ENCODE assay signal across 14 cellular contexts in genomic region chr6:21115111-21115510, GRCh38.
DNase-seq lines count a peak whose midpoint lies in the region; FAIRE-seq and TF ChIP-seq lines count a peak whose summit lies in the region.
"Had no signal": no experiment of that assay in that cellular context is flagged by ENCODE, and none has a peak within 500 bp of the region (broad histone marks: within the 10 kb centered on the region; RNA-seq: fewer than 3 reads in every experiment).

No MANE protein-coding gene starts in this region.

- no peaks in the 10 kb centered on the region for H3K79me1 ChIP-seq in mesenchymal stem cell (replicated peaks; ENCODE audit: low read length, poor library complexity, severe bottlenecking)

- no peak for FAIRE-seq in astrocyte (lab: Jason Lieb, UNC)
- no peak for FAIRE-seq in H54 (lab: Jason Lieb, UNC)

- H3K27ac Mint-ChIP-seq in astrocyte (ENCODE audit: unreplicated experiment), result no peak overlapping the region
- H3K27ac Mint-ChIP-seq: activated T-cell treated with anti-CD3 and anti-CD28 coated beads, Interleukin-2, amount 50 U/mL, for 24 hours had no signal

- TF ChIP-seq POLR2A in H54 (IDR thresholded peaks at IDR 0.05; ENCODE audit: low read depth, low read length), result no peak

- no peaks in the 10 kb centered on the region for H3K36me3 Mint-ChIP-seq in astrocyte (ENCODE audit: low read depth, unreplicated experiment)

- H3K27me3 Mint-ChIP-seq in astrocyte (ENCODE audit: low read depth, unreplicated experiment), result no peaks in the 10 kb centered on the region
- H3K27me3 Mint-ChIP-seq: activated T-cell treated with anti-CD3 and anti-CD28 coated beads, Interleukin-2, amount 50 U/mL, for 24 hours had no signal

- H2AFZ ChIP-seq in astrocyte (ENCODE audit: low read depth, low read length) (no peak overlapping the region), mesenchymal stem cell (ENCODE audit: low read depth, low read length) (no peak overlapping the region)

- H3K4me3 Mint-ChIP-seq in astrocyte (ENCODE audit: unreplicated experiment), result no peak overlapping the region
- H3K4me3 Mint-ChIP-seq: activated T-cell treated with anti-CD3 and anti-CD28 coated beads, Interleukin-2, amount 50 U/mL, for 24 hours; CD14-positive monocyte had no signal

- H4K8ac ChIP-seq in mesenchymal stem cell (ENCODE audit: low read length), result no peak overlapping the region

- no peak overlapping the region for H3K18ac ChIP-seq in mesenchymal stem cell (ENCODE audit: low read depth in 1 of 2, low read length in 2 of 2)

- no peak overlapping the region for H2BK15ac ChIP-seq in mesenchymal stem cell (ENCODE audit: low read depth, poor library complexity, severe bottlenecking)

- H3K9ac ChIP-seq in astrocyte (ENCODE audit: low read length) (no peak overlapping the region), mesenchymal stem cell (ENCODE audit: low read length) (no peak overlapping the region)

- no peak for TF ChIP-seq CTCF in astrocyte (IDR thresholded peaks at IDR 0.05; ENCODE audit: insufficient read depth, low read depth, low read length)

- H4K91ac ChIP-seq in mesenchymal stem cell (ENCODE audit: low read length), result no peak overlapping the region

- H3K4me1 ChIP-seq in astrocyte (ENCODE audit: insufficient read depth, low read length) (peaks cover 10% of the 10 kb centered on the region), mesenchymal stem cell (ENCODE audit: control insufficient read depth, insufficient read depth, low read depth, low read length) (no peaks in the 10 kb centered on the region)

- H2AK5ac ChIP-seq in mesenchymal stem cell (ENCODE audit: low read length, severe bottlenecking), result no peak overlapping the region

- H3K4me2 ChIP-seq in astrocyte (ENCODE audit: low read length) (peak overlapping the region; percentile 0), mesenchymal stem cell (ENCODE audit: low read length, poor library complexity, severe bottlenecking) (no peak overlapping the region)

- H3K27me3 ChIP-seq in astrocyte (ENCODE audit: insufficient read depth, low read length) (no peaks in the 10 kb centered on the region), mesenchymal stem cell (ENCODE audit: control insufficient read depth in 1 of 2, insufficient read depth in 1 of 2, low read length in 2 of 2) (no peaks in the 10 kb centered on the region)
- H3K27me3 ChIP-seq: breast epithelium had no signal

- H3K27ac ChIP-seq in astrocyte (ENCODE audit: low read depth, low read length) (no peak overlapping the region), mesenchymal stem cell (ENCODE audit: low read length, poor library complexity, severe bottlenecking) (no peak overlapping the region)
- H3K27ac ChIP-seq: breast epithelium, thoracic aorta had no signal

- H4K20me1 ChIP-seq in astrocyte (ENCODE audit: insufficient read depth, low read length), result no peaks in the 10 kb centered on the region

- H3K4me1 Mint-ChIP-seq in astrocyte (ENCODE audit: low read depth, unreplicated experiment), result peaks cover 15% of the 10 kb centered on the region

- H2BK5ac ChIP-seq in mesenchymal stem cell (ENCODE audit: low read depth, low read length, poor library complexity, severe bottlenecking), result no peak overlapping the region

- H3K14ac ChIP-seq in mesenchymal stem cell (ENCODE audit: low read length in 2 of 2), result no peak overlapping the region

- no peaks in the 10 kb centered on the region for H3K79me2 ChIP-seq in astrocyte (ENCODE audit: insufficient read depth, low read length)

- DNase-seq in DMS153 treated with DMSO at 0.1 percent for 48 hours (lab: John Stamatoyannopoulos, UW; ENCODE audit: unreplicated experiment) (peak; percentile 86), NCI-H187 treated with DMSO at 0.1 percent for 48 hours (lab: John Stamatoyannopoulos, UW) (peak; percentile 94), astrocyte (ENCODE audit: low read depth) (peak; percentile 74), mucosa of gallbladder (ENCODE audit: low spot score) (peak; percentile 18), H54 (ENCODE audit: insufficient read length, low spot score) (no peak), mesenchymal stem cell (no peak), amygdala (lab: John Stamatoyannopoulos, UW) (no peak)
- DNase-seq in activated CD4-positive, alpha-beta T cell treated with anti-CD3 and anti-CD28 coated beads for 1 hour, result no peak
- DNase-seq: activated T-cell treated with anti-CD3 and anti-CD28 coated beads, Interleukin-2, amount 50 U/mL, for 24 hours; erythroblast; NCI-H1048 had no signal

- H3K9me3 Mint-ChIP-seq in astrocyte (ENCODE audit: unreplicated experiment), result no peaks in the 10 kb centered on the region
- H3K9me3 Mint-ChIP-seq: activated T-cell treated with anti-CD3 and anti-CD28 coated beads, Interleukin-2, amount 50 U/mL, for 24 hours had no signal

- no peak overlapping the region for H3K23ac ChIP-seq in mesenchymal stem cell (ENCODE audit: low read length in 2 of 2)

- H2BK12ac ChIP-seq in mesenchymal stem cell (ENCODE audit: low read length in 2 of 2), result no peak overlapping the region

- no peaks in the 10 kb centered on the region for H3K9me3 ChIP-seq in astrocyte (ENCODE audit: insufficient read depth, low read depth, low read length)
- H3K9me3 ChIP-seq in mesenchymal stem cell (ENCODE audit: control insufficient read depth, low read length), result no peaks in the 10 kb centered on the region
- H3K9me3 ChIP-seq: breast epithelium, thoracic aorta had no signal

- no peak overlapping the region for H3K4ac ChIP-seq in mesenchymal stem cell (ENCODE audit: low read depth in 1 of 2, low read length in 2 of 2)

- 82% methylated on average over 2 of the region's 2 CpGs for WGBS in mesenchymal stem cell

- H3K36me3 ChIP-seq in astrocyte (ENCODE audit: insufficient read depth, low read length) (no peaks in the 10 kb centered on the region), mesenchymal stem cell (ENCODE audit: control insufficient read depth in 1 of 2, insufficient read depth in 2 of 2, low read depth in 1 of 2, low read length in 2 of 2) (no peaks in the 10 kb centered on the region)
- H3K36me3 ChIP-seq: breast epithelium, thoracic aorta had no signal

- no peak overlapping the region for H2BK120ac ChIP-seq in mesenchymal stem cell (ENCODE audit: low read depth, low read length)

- H3K4me3 ChIP-seq in astrocyte (ENCODE audit: insufficient read depth, low read depth, low read length), result no peak overlapping the region
- no peak overlapping the region for H3K4me3 ChIP-seq in mesenchymal stem cell (ENCODE audit: insufficient read depth in 1 of 2, low read depth in 1 of 2, low read length in 2 of 2)
- H3K4me3 ChIP-seq: breast epithelium, thoracic aorta had no signal

Comparison
In these comparisons a context has a peak if more than half of its experiments do, and no peak if none do; other contexts are left out.
1. DNase-seq: peak in DMS153 treated with DMSO at 0.1 percent for 48 hours (single experiment), NCI-H187 treated with DMSO at 0.1 percent for 48 hours (single experiment), astrocyte (single experiment) and mucosa of gallbladder (single experiment); none in H54 (single experiment), activated CD4-positive, alpha-beta T cell treated with anti-CD3 and anti-CD28 coated beads for 1 hour (single experiment), mesenchymal stem cell (single experiment) and amygdala (0 of 56).